ENCODE assay signal across 11 cellular contexts in the genomic region with DNA sequence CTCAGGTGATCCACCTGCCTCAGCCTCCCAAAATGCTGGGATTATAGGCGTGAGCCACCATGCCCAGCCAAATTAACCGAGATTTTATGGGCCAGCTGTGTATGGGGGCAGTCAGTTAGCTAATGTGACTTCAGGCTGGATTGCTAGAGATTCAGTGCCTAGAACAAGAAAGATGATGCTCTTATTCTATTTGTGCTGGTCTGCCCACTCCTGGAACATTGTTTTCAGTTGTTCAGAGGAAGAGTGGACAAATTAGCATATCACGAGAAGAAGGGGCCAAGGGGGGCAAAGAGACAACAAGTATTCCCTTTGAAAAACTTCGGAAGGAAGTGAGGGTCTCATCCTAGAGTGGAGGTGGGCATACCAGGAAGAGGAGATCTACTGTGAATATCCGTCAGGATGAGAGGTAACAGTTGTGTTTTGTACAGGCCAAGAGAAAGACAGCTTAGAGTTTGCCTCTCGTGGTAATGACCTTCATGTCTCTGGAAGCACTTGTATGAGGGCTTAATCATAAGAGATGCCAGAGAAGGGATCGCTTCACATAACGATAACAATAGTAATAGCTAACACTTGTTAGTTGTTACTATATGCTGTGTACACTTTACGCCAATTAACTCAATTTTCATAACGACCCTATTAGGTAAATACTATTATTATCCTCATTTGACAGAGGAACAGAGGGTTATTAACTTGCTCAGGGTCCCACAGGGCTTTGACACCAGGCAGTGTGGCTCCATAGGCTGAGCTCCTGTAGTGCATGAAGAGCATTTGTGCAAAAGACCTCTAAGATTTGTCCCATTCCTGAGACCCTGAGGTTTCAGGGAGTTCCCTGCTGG.
A peak's percentile ranks its signal among the peaks of the same experiment; 100 is the strongest.
DNase-seq lines count a peak whose midpoint lies in the region; ATAC-seq, FAIRE-seq and TF ChIP-seq lines count a peak whose summit lies in the region.
"Had no signal": no experiment of that assay in that cellular context is flagged by ENCODE, and none has a peak within 500 bp of the region (broad histone marks: within the 10 kb centered on the region; RNA-seq: fewer than 3 reads in every experiment).

No MANE protein-coding gene starts in this region.

- no peak for FAIRE-seq in HepG2 (lab: Jason Lieb, UNC)

- POLR2A ChIA-PET in HepG2 (lab: Yijun Ruan, JAX): no interaction called here

- peaks cover 4% of the 10 kb centered on the region for H3K27me3 Mint-ChIP-seq in activated T-cell treated with anti-CD3 and anti-CD28 coated beads, Interleukin-2, amount 50 U/mL, for 72 hours (ENCODE audit: low read depth)
- H3K27me3 Mint-ChIP-seq: activated CD4-positive, alpha-beta memory T cell treated with anti-CD3 and anti-CD28 coated beads, Interleukin-2, amount 10 ng/mL, durations not matched to agents 7 days and 5 days had no signal

- TF ChIP-seq POLR2A in HepG2 (IDR thresholded peaks at IDR 0.05; ENCODE audit: insufficient read depth in 1 of 2, low read depth in 2 of 2, low read length in 2 of 2): no peak
- TF ChIP-seq POLR2A in right lobe of liver (IDR thresholded peaks at IDR 0.05): no peak

- H3K79me2 ChIP-seq in HepG2 (ENCODE audit: insufficient read depth, low read length): no peaks in the 10 kb centered on the region

- H2AFZ ChIP-seq in HepG2 (ENCODE audit: low read length): no peak overlapping the region

- intact Hi-C loops in HepG2 (cut with micrococcal nuclease; ENCODE audit: unreplicated experiment) (no loop called here), right lobe of liver (cut with DNase I) (no loop called here)

- TF ChIP-seq RAD21 in HepG2 (CRISPR knock-in tag; IDR thresholded peaks at IDR 0.05): no peak

- no peak overlapping the region for H3K4me3 ChIP-seq in HepG2 (replicated peaks in 1 of 3; ENCODE audit: insufficient read depth in 1 of 3, low read depth in 2 of 3, low read length in 3 of 3)
- H3K4me3 ChIP-seq in right lobe of liver: no peak overlapping the region
- H3K4me3 ChIP-seq: SK-N-MC had no signal

- no peak overlapping the region for H3K4me3 Mint-ChIP-seq in activated T-cell treated with anti-CD3 and anti-CD28 coated beads, Interleukin-2, amount 50 U/mL, for 72 hours
- H3K4me3 Mint-ChIP-seq: activated CD4-positive, alpha-beta memory T cell treated with anti-CD3 and anti-CD28 coated beads, Interleukin-2, amount 10 ng/mL, durations not matched to agents 7 days and 5 days; activated naive CD8-positive, alpha-beta T cell treated with anti-CD3 and anti-CD28 coated beads, Interleukin-2, amount 50 U/mL, for 24 hours had no signal

- H3K27me3 ChIP-seq in HepG2 (ENCODE audit: control insufficient read depth in 1 of 2, insufficient read depth in 2 of 2, low read length in 2 of 2) (peaks cover 9 to 71% of the 10 kb centered on the region in 2 experiments), right lobe of liver (no peaks in the 10 kb centered on the region)

- H3K4me2 ChIP-seq in HepG2 (ENCODE audit: low read depth, low read length): no peak overlapping the region

- WGBS in HepG2 (ENCODE audit: low lambda C conversion rate): 45% methylated on average over 10 of the region's 10 CpGs
- 81% methylated on average over 10 of the region's 10 CpGs for WGBS in right lobe of liver (ENCODE audit: insufficient coverage, low coverage, low lambda C conversion rate, missing lambda C conversion rate)

- no peak overlapping the region for H3K27ac ChIP-seq in HepG2 (ENCODE audit: extremely low read length, insufficient read depth, low read length)
- H3K27ac ChIP-seq in right lobe of liver: no peak overlapping the region
- H3K27ac ChIP-seq: SK-N-MC had no signal

- TF ChIP-seq EP300 in HepG2 (IDR thresholded peaks at IDR 0.05; ENCODE audit: low read depth in 2 of 2, low read length in 2 of 2) (no peak), HepG2 (CRISPR knock-in tag; IDR thresholded peaks at IDR 0.05; ENCODE audit: borderline replicate concordance) (no peak)

- H4K20me1 ChIP-seq in HepG2 (ENCODE audit: insufficient read depth, low read length): 0 out of 2 replicates have a peak, but pooled peaks cover 3% of the 10 kb centered on the region

- H3K27ac Mint-ChIP-seq in activated T-cell treated with anti-CD3 and anti-CD28 coated beads, Interleukin-2, amount 50 U/mL, for 72 hours: no peak overlapping the region
- H3K27ac Mint-ChIP-seq: activated CD4-positive, alpha-beta memory T cell treated with anti-CD3 and anti-CD28 coated beads, Interleukin-2, amount 10 ng/mL, durations not matched to agents 7 days and 5 days; activated naive CD8-positive, alpha-beta T cell treated with anti-CD3 and anti-CD28 coated beads, Interleukin-2, amount 50 U/mL, for 24 hours had no signal

- no peaks in the 10 kb centered on the region for H3K9me3 Mint-ChIP-seq in activated T-cell treated with anti-CD3 and anti-CD28 coated beads, Interleukin-2, amount 50 U/mL, for 72 hours
- H3K9me3 Mint-ChIP-seq: activated CD4-positive, alpha-beta memory T cell treated with anti-CD3 and anti-CD28 coated beads, Interleukin-2, amount 10 ng/mL, durations not matched to agents 7 days and 5 days; activated naive CD8-positive, alpha-beta T cell treated with anti-CD3 and anti-CD28 coated beads, Interleukin-2, amount 50 U/mL, for 24 hours had no signal

- H3K36me3 Mint-ChIP-seq in activated T-cell treated with anti-CD3 and anti-CD28 coated beads, Interleukin-2, amount 50 U/mL, for 72 hours (ENCODE audit: insufficient read depth in 2 of 2): no peaks in the 10 kb centered on the region

- H3K9ac ChIP-seq in HepG2 (ENCODE audit: insufficient read depth, low read depth, low read length): no peak overlapping the region

- H3K36me3 ChIP-seq in HepG2 (replicated peaks in 1 of 2; ENCODE audit: control insufficient read depth in 1 of 2, insufficient read depth in 2 of 2, low read length in 2 of 2): no peaks in the 10 kb centered on the region
- H3K36me3 ChIP-seq in right lobe of liver: no peaks in the 10 kb centered on the region

- BruUV-seq in HepG2 (replicated peaks; lab: Mats Ljungman, UMichigan): no TSS peak

- H3K4me1 ChIP-seq in HepG2 (ENCODE audit: insufficient read depth, low read length): peaks cover 32% of the 10 kb centered on the region
- H3K4me1 ChIP-seq in right lobe of liver: peaks cover 0 to 15% (median 0%) of the 10 kb centered on the region in 4 donors

- TF ChIP-seq CTCF in HepG2 (CRISPR knock-in tag; IDR thresholded peaks at IDR 0.05) (no peak), right lobe of liver (IDR thresholded peaks at IDR 0.05) (no peak)

- no peaks in the 10 kb centered on the region for H3K4me1 Mint-ChIP-seq in activated T-cell treated with anti-CD3 and anti-CD28 coated beads, Interleukin-2, amount 50 U/mL, for 72 hours (ENCODE audit: low read depth)
- H3K4me1 Mint-ChIP-seq: activated CD4-positive, alpha-beta memory T cell treated with anti-CD3 and anti-CD28 coated beads, Interleukin-2, amount 10 ng/mL, durations not matched to agents 7 days and 5 days; activated naive CD8-positive, alpha-beta T cell treated with anti-CD3 and anti-CD28 coated beads, Interleukin-2, amount 50 U/mL, for 24 hours had no signal

- ATAC-seq in HepG2 (peak; percentile 14), right lobe of liver (no peak), HG03175 (IDR thresholded peaks at IDR 0.05; ENCODE audit: unreplicated experiment) (no peak)
- no peak for ATAC-seq in activated T-cell treated with anti-CD3 and anti-CD28 coated beads, Interleukin-2, amount 50 U/mL, for 72 hours (replicated peaks in 1 of 2)
- ATAC-seq: activated naive CD8-positive, alpha-beta T cell treated with anti-CD3 and anti-CD28 coated beads, Interleukin-2, amount 50 U/mL, for 24 hours had no signal

- in situ Hi-C loops in HepG2 (cut with HindIII; ENCODE audit: extremely low pct_ligation_motif_present, low pct_unique_long_range_greater_than_20kb): loop anchor here (25.0 kb wide), 1 partner anchor 93 kb away; no protein-coding TSS in a partner anchor
- in situ Hi-C loops in G401 (cut with HindIII; ENCODE audit: low sequenced_read_pairs): no loop called here

- DNase-seq in HepG2 (ENCODE audit: low spot score) (no peak), right lobe of liver (no peak), NCI-H146 (lab: John Stamatoyannopoulos, UW) (peak; percentile 51), dermis blood vessel endothelial cell (peak; percentile 20), G401 (ENCODE audit: low spot score) (no peak)
- no peak for DNase-seq in activated T-cell treated with anti-CD3 and anti-CD28 coated beads, Interleukin-2, amount 50 U/mL, for 72 hours
- no peak for DNase-seq in stimulated activated CD8-positive, alpha-beta memory T cell treated with anti-CD3 and anti-CD28 coated beads, Interleukin-4, amount 100 ng/mL, for 48 hours
- DNase-seq: activated CD4-positive, alpha-beta memory T cell treated with anti-CD3 and anti-CD28 coated beads, Interleukin-2, amount 10 ng/mL, durations not matched to agents 7 days and 5 days; activated naive CD8-positive, alpha-beta T cell treated with anti-CD3 and anti-CD28 coated beads, Interleukin-2, amount 50 U/mL, for 24 hours had no signal

- H3K9me3 ChIP-seq in HepG2 (ENCODE audit: low read length): no peaks in the 10 kb centered on the region
- no peaks in the 10 kb centered on the region for H3K9me3 ChIP-seq in right lobe of liver

- CTCF ChIA-PET in HepG2 (lab: Yijun Ruan, JAX; ENCODE audit: low intra/inter-chr PET ratio, low total read pairs): no interaction called here

TF ChIP-seq in HepG2, 621 proteins besides CTCF, POLR2A, EP300 and RAD21 (continues in another document):
- TF ChIP-seq ZC3H13 (CRISPR knock-in tag; IDR thresholded peaks at IDR 0.05) (no peak), ZNF20 (CRISPR knock-in tag; IDR thresholded peaks at IDR 0.05) (no peak), MAFK (conservative IDR thresholded peaks at IDR 0.05 in 1 of 2, IDR thresholded peaks at IDR 0.05 in 1 of 2; ENCODE audit: low read length in 2 of 2) (no peak)
- TF ChIP-seq, protein P1, sequence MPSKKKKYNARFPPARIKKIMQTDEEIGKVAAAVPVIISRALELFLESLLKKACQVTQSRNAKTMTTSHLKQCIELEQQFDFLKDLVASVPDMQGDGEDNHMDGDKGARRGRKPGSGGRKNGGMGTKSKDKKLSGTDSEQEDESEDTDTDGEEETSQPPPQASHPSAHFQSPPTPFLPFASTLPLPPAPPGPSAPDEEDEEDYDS (CRISPR knock-in tag; IDR thresholded peaks at IDR 0.05): no peak
- TF ChIP-seq, protein P2, sequence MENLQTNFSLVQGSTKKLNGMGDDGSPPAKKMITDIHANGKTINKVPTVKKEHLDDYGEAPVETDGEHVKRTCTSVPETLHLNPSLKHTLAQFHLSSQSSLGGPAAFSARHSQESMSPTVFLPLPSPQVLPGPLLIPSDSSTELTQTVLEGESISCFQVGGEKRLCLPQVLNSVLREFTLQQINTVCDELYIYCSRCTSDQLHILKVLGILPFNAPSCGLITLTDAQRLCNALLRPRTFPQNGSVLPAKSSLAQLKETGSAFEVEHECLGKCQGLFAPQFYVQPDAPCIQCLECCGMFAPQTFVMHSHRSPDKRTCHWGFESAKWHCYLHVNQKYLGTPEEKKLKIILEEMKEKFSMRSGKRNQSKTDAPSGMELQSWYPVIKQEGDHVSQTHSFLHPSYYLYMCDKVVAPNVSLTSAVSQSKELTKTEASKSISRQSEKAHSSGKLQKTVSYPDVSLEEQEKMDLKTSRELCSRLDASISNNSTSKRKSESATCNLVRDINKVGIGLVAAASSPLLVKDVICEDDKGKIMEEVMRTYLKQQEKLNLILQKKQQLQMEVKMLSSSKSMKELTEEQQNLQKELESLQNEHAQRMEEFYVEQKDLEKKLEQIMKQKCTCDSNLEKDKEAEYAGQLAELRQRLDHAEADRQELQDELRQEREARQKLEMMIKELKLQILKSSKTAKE (CRISPR knock-in tag; IDR thresholded peaks at IDR 0.05; ENCODE audit: borderline replicate concordance): 0 out of 2 replicates have a peak, but pooled peaks have one; percentile 13

Comparison
In these comparisons a context has a peak if more than half of its experiments do, and no peak if none do; other contexts are left out.
1. DNase-seq: peak in NCI-H146 (single experiment) and dermis blood vessel endothelial cell (single experiment); none in HepG2 (single experiment), right lobe of liver (0 of 3), G401 (single experiment), activated T-cell treated with anti-CD3 and anti-CD28 coated beads, Interleukin-2, amount 50 U/mL, for 72 hours (0 of 2) and stimulated activated CD8-positive, alpha-beta memory T cell treated with anti-CD3 and anti-CD28 coated beads, Interleukin-4, amount 100 ng/mL, for 48 hours (single experiment).